Comparison of ENCODE assay signal across 16 cellular contexts in the genomic region with DNA sequence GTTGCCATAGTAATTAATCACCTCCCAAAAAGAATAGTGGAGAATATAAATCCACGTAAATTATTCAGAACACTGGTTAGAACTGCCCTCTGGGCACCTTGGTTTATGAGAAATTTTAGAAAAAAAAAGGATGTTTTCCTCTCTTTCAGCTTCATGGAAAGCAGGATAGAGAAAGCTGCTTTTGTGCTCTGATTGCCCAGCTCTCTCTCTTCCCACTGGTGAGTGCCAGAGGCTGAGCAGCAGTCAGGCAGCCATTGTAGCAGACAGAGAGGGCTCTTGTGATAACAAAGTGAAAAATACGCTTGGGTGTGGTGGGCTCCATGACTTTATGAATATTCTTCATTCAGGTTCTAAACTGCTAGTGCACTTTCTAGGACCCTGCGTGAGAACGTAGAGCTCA. TPM values are rescaled to one million over a fixed set of nuclear protein-coding genes. Genes with fewer than 3 reads are reported as not detected.
DNase-seq lines count a peak whose midpoint lies in the region; ATAC-seq, FAIRE-seq and TF ChIP-seq lines count a peak whose summit lies in the region.
"Had no signal": no experiment of that assay in that cellular context is flagged by ENCODE, and none has a peak within 500 bp of the region (broad histone marks: within the 10 kb centered on the region; RNA-seq: fewer than 3 reads in every experiment).

No MANE protein-coding gene starts in this region.

- H3K36me3 ChIP-seq in astrocyte (ENCODE audit: insufficient read depth, low read length): no peaks in the 10 kb centered on the region

- peaks cover 2% of the 10 kb centered on the region for H3K36me3 Mint-ChIP-seq in astrocyte (ENCODE audit: low read depth, unreplicated experiment)

- no peak overlapping the region for H3K27ac ChIP-seq in astrocyte (ENCODE audit: low read depth, low read length)
- H3K27ac ChIP-seq: 22Rv1 had no signal

- intact Hi-C loops in sciatic nerve (cut with DNase I): no loop called here

- no peaks in the 10 kb centered on the region for H4K20me1 ChIP-seq in astrocyte (ENCODE audit: insufficient read depth, low read length)

- no peaks in the 10 kb centered on the region for H3K4me1 ChIP-seq in astrocyte (ENCODE audit: insufficient read depth, low read length)

- peaks cover 3% of the 10 kb centered on the region for H3K9me3 ChIP-seq in astrocyte (ENCODE audit: insufficient read depth, low read depth, low read length)

- no peaks in the 10 kb centered on the region for H3K4me1 Mint-ChIP-seq in astrocyte (ENCODE audit: low read depth, unreplicated experiment)
- H3K4me1 Mint-ChIP-seq: CD4-positive, alpha-beta memory T cell had no signal

- no peak overlapping the region for H3K27ac Mint-ChIP-seq in astrocyte (ENCODE audit: unreplicated experiment)
- H3K27ac Mint-ChIP-seq: CD4-positive, alpha-beta memory T cell had no signal

- H2AFZ ChIP-seq in astrocyte (ENCODE audit: low read depth, low read length): peak overlapping the region; percentile 16

- FAIRE-seq in astrocyte (lab: Jason Lieb, UNC): no peak
- FAIRE-seq: GM12892, RCC 7860 had no signal

- H3K27me3 Mint-ChIP-seq in astrocyte (ENCODE audit: low read depth, unreplicated experiment): no peaks in the 10 kb centered on the region

- H3K9me3 Mint-ChIP-seq in astrocyte (ENCODE audit: unreplicated experiment): peaks cover 5% of the 10 kb centered on the region

- peak; percentile 40 for DNase-seq in DMS79 treated with DMSO at 0.1 percent for 48 hours (lab: John Stamatoyannopoulos, UW)
- no peak for DNase-seq in DMS79 (lab: John Stamatoyannopoulos, UW)
- DNase-seq in astrocyte (ENCODE audit: low read depth): no peak
- peak; percentile 17 to 60 for DNase-seq in hippocampal formation (lab: John Stamatoyannopoulos, UW)
- no peak for DNase-seq in sciatic nerve (ENCODE audit: low spot score)
- DNase-seq in Kasumi-1 (lab: John Stamatoyannopoulos, UW): no peak
- DNase-seq: CD4-positive, alpha-beta memory T cell; H7; NCI-H2029 treated with DMSO at 0.1 percent for 48 hours; NCI-H524; SHP77 had no signal

- no peak overlapping the region for H3K4me3 ChIP-seq in astrocyte (ENCODE audit: insufficient read depth, low read depth, low read length)

- no peak for TF ChIP-seq CTCF in astrocyte (IDR thresholded peaks at IDR 0.05; ENCODE audit: insufficient read depth, low read depth, low read length)

- ATAC-seq in sciatic nerve (peak; percentile 48), HG03520 (IDR thresholded peaks at IDR 0.05; ENCODE audit: unreplicated experiment) (no peak), GM19452 (IDR thresholded peaks at IDR 0.05; ENCODE audit: unreplicated experiment) (no peak)

- no peak overlapping the region for H3K4me3 Mint-ChIP-seq in astrocyte (ENCODE audit: unreplicated experiment)
- H3K4me3 Mint-ChIP-seq: CD4-positive, alpha-beta memory T cell had no signal

- no peak overlapping the region for H3K9ac ChIP-seq in astrocyte (ENCODE audit: low read length)

- no peaks in the 10 kb centered on the region for H3K27me3 ChIP-seq in astrocyte (ENCODE audit: insufficient read depth, low read length)

- peak overlapping the region; percentile 31 for H3K4me2 ChIP-seq in astrocyte (ENCODE audit: low read length)

- no peaks in the 10 kb centered on the region for H3K79me2 ChIP-seq in astrocyte (ENCODE audit: insufficient read depth, low read length)

RNA-seq across cellular contexts. Expression of gene SLC35F1, which starts 26.4 kb away (rescaled TPM):
- 0.72 and 1.0 TPM in 2 replicates for total RNA-seq in astrocyte
- 24.6 TPM for total RNA-seq in sciatic nerve
- total RNA-seq: CD4-positive, alpha-beta memory T cell had no signal

Comparison
In these comparisons a context has a peak if more than half of its experiments do, and no peak if none do; other contexts are left out.
1. DNase-seq: peak in DMS79 treated with DMSO at 0.1 percent for 48 hours (single experiment) and hippocampal formation (2 of 2); none in DMS79 (single experiment), astrocyte (single experiment), sciatic nerve (single experiment) and Kasumi-1 (0 of 2).
2. RNA of gene SLC35F1, which starts 26.4 kb away (total RNA-seq): 24.6 TPM in sciatic nerve (single experiment); 0.72 to 1.0 TPM in astrocyte; every median in the first group is over 10 times any median in the second.